In genomic region chr6:21987501-21987957, GRCh38 we compare ENCODE assay signal across 8 cellular contexts.
DNase-seq lines count a peak whose midpoint lies in the region; ATAC-seq lines count a peak whose summit lies in the region.

No MANE protein-coding gene starts in this region.

- DNase-seq in Ammon's horn (ENCODE audit: low spot score) = peak; percentile 51
- DNase-seq in T1000 (lab: John Stamatoyannopoulos, UW) = peak; percentile 6
- peak; percentile 45 for DNase-seq in fibroblast of the conjunctiva (ENCODE audit: low read depth)
- DNase-seq in non-pigmented ciliary epithelial cell (ENCODE audit: low read depth) = peak; percentile 96
- DNase-seq in middle frontal gyrus (ENCODE audit: extremely low spot score, low spot score) = no peak
- no peak for DNase-seq in NCI-H2227 (lab: John Stamatoyannopoulos, UW; ENCODE audit: unreplicated experiment)

- peak; percentile 68 for ATAC-seq in GM19035 (IDR thresholded peaks at IDR 0.05; ENCODE audit: unreplicated experiment)
- ATAC-seq in HG03442 (IDR thresholded peaks at IDR 0.05; ENCODE audit: unreplicated experiment) = peak; percentile 89

Comparison
In these comparisons a context has a peak if more than half of its experiments do, and no peak if none do; other contexts are left out.
1. DNase-seq: peak in Ammon's horn (single experiment), T1000 (single experiment), fibroblast of the conjunctiva (single experiment) and non-pigmented ciliary epithelial cell (single experiment); none in middle frontal gyrus (single experiment) and NCI-H2227 (single experiment).